Comparison of ENCODE assay signal across 15 cellular contexts in the genomic region with DNA sequence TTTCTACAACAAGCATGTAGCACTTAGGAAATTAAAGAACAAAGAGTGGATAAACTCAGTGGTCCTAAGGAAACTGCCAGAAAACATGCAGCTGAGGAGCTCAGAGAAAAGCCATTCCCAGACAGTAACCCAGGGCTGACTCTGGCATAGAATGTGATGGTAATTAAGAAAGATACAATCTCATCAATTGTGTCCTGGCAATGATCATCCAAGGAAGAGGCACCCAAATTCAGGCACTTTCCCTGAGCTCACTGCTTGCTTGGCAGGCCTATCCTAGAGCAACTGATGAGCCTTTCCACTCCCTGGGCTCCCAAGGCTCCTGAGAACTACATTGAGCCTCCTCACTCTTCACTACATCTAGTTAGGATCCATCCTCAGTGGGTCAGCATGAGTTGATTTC. TPM values are rescaled to one million over a fixed set of nuclear protein-coding genes. Genes with fewer than 3 reads are reported as not detected.
DNase-seq lines count a peak whose midpoint lies in the region; ATAC-seq and TF ChIP-seq lines count a peak whose summit lies in the region.
"Had no signal": no experiment of that assay in that cellular context is flagged by ENCODE, and none has a peak within 500 bp of the region (broad histone marks: within the 10 kb centered on the region; RNA-seq: fewer than 3 reads in every experiment).

No MANE protein-coding gene starts in this region.

- H2AFZ ChIP-seq in IMR-90 (replicated peaks; ENCODE audit: low read length, poor library complexity) = no peak overlapping the region
- H2AFZ ChIP-seq: GM23248 had no signal

- H2BK5ac ChIP-seq in IMR-90 (ENCODE audit: low read depth, low read length, poor library complexity, severe bottlenecking) = peak overlapping the region; percentile 7

- in situ Hi-C loops in IMR-90 (cut with MboI; ENCODE audit: low sequenced_read_pairs) = no loop called here

- CTCF ChIA-PET in IMR-90 (lab: Yijun Ruan, JAX) (no interaction called here), MCF 10A (lab: Yijun Ruan, JAX) (interaction anchor here (0.5 to 2.0 kb wide), 6 partner anchors 9 to 641 kb away, joined by 3 to 5 read pairs (median 3); no protein-coding TSS in a partner anchor)

- no TSS peak for BruUV-seq in IMR-90 (replicated peaks; lab: Mats Ljungman, UMichigan)
- BruUV-seq in MCF 10A (replicated peaks; lab: Mats Ljungman, UMichigan) = no TSS peak

- dilution Hi-C loops in IMR-90 (cut with HindIII; ENCODE audit: low sequenced_read_pairs, unreplicated experiment) = no loop called here

- no peak overlapping the region for H3K4me3 ChIP-seq in IMR-90 (ENCODE audit: insufficient read depth, low read depth, low read length)
- H3K4me3 ChIP-seq: A549, GM23248 had no signal

- POLR2A ChIA-PET in IMR-90 (lab: Charles Lee; ENCODE audit: unreplicated experiment) = no interaction called here
- POLR2A ChIA-PET in MCF 10A (lab: Yijun Ruan, JAX) = interaction anchor here (2.0 to 7.9 kb wide), 2 partner anchors 8 to 17 kb away, joined by 15 to 47 read pairs; partner anchors contain the start of gene EIF2S2

- no peak for DNase-seq in activated naive CD8-positive, alpha-beta T cell treated with anti-CD3 and anti-CD28 coated beads for 36 hours
- no peak for DNase-seq in IMR-90
- DNase-seq in activated naive CD4-positive, alpha-beta T cell (lab: John Stamatoyannopoulos, UW) = no peak
- DNase-seq in NCI-H1930 (lab: John Stamatoyannopoulos, UW) = no peak
- no peak for DNase-seq in MCF 10A (ENCODE audit: unreplicated experiment)
- DNase-seq: BE2C; CD8-positive, alpha-beta memory T cell; GF-D8; GM23248 had no signal

- H3K27ac ChIP-seq in IMR-90 (ENCODE audit: insufficient read depth, low read length) = peak overlapping the region; percentile 7; the same call in 1 of the 2 replicates
- H3K27ac ChIP-seq: A549, C4-2B, GM23248, HL-60 had no signal

- H2AK9ac ChIP-seq in IMR-90 (replicated peaks; ENCODE audit: low read depth, low read length, poor library complexity) = no peak overlapping the region

- no peak overlapping the region for H2BK20ac ChIP-seq in IMR-90 (ENCODE audit: low read depth, low read length)

- peaks cover 65% of the 10 kb centered on the region for H3K36me3 ChIP-seq in IMR-90 (ENCODE audit: control insufficient read depth, insufficient read depth, low read length)

- no peak for TF ChIP-seq RAD21 in IMR-90 (IDR thresholded peaks at IDR 0.05; ENCODE audit: low read length)

- no peak overlapping the region for H3K56ac ChIP-seq in IMR-90 (ENCODE audit: extremely low read depth, insufficient read depth, low read length)

- no peak overlapping the region for H3K4me3 Mint-ChIP-seq in activated naive CD8-positive, alpha-beta T cell
- H3K4me3 Mint-ChIP-seq in activated naive CD8-positive, alpha-beta T cell treated with anti-CD3 and anti-CD28 coated beads for 36 hours = no peak overlapping the region
- H3K4me3 Mint-ChIP-seq in activated T-helper 17 cell treated with anti-CD3 and anti-CD28 coated beads, Interleukin-2, amount 50 U/mL, for 72 hours = no peak overlapping the region
- no peak overlapping the region for H3K4me3 Mint-ChIP-seq in MCF 10A (ENCODE audit: unreplicated experiment)
- H3K4me3 Mint-ChIP-seq: CD8-positive, alpha-beta memory T cell had no signal

- H3K27me3 ChIP-seq in IMR-90 (ENCODE audit: control insufficient read depth, insufficient read depth, low read length) = no peaks in the 10 kb centered on the region
- H3K27me3 ChIP-seq: BE2C had no signal

- H3K23ac ChIP-seq in IMR-90 (ENCODE audit: low read depth, low read length) = no peak overlapping the region

- no peak overlapping the region for H3K9ac ChIP-seq in IMR-90 (ENCODE audit: low read depth, low read length)
- H3K9ac ChIP-seq: GM23248 had no signal

- H3K14ac ChIP-seq in IMR-90 (replicated peaks; ENCODE audit: low read depth, low read length) = no peak overlapping the region

- H3K79me1 ChIP-seq in IMR-90 (ENCODE audit: low read depth in 1 of 2, low read length in 2 of 2) = peaks cover 32 to 57% of the 10 kb centered on the region in 2 experiments

- peak overlapping the region; percentile 46 for H3K27ac Mint-ChIP-seq in activated naive CD8-positive, alpha-beta T cell
- H3K27ac Mint-ChIP-seq in activated naive CD8-positive, alpha-beta T cell treated with anti-CD3 and anti-CD28 coated beads for 36 hours = no peak overlapping the region
- peak overlapping the region; percentile 33 for H3K27ac Mint-ChIP-seq in activated T-helper 17 cell treated with anti-CD3 and anti-CD28 coated beads, Interleukin-2, amount 50 U/mL, for 72 hours
- H3K27ac Mint-ChIP-seq in MCF 10A (ENCODE audit: low read depth, unreplicated experiment) = no peak overlapping the region

- no peak overlapping the region for H2AK5ac ChIP-seq in IMR-90 (ENCODE audit: low read depth, low read length)

- no peaks in the 10 kb centered on the region for H3K9me3 Mint-ChIP-seq in activated naive CD8-positive, alpha-beta T cell (ENCODE audit: low read depth)
- no peaks in the 10 kb centered on the region for H3K9me3 Mint-ChIP-seq in activated naive CD8-positive, alpha-beta T cell treated with anti-CD3 and anti-CD28 coated beads for 36 hours
- no peaks in the 10 kb centered on the region for H3K9me3 Mint-ChIP-seq in activated T-helper 17 cell treated with anti-CD3 and anti-CD28 coated beads, Interleukin-2, amount 50 U/mL, for 72 hours
- H3K9me3 Mint-ChIP-seq in MCF 10A (ENCODE audit: unreplicated experiment) = no peaks in the 10 kb centered on the region
- H3K9me3 Mint-ChIP-seq: CD8-positive, alpha-beta memory T cell had no signal

- ATAC-seq in IMR-90 (ENCODE audit: low read depth) = no peak
- no peak for ATAC-seq in activated T-helper 17 cell treated with anti-CD3 and anti-CD28 coated beads, Interleukin-2, amount 50 U/mL, for 72 hours (replicated peaks)
- ATAC-seq: A549 had no signal

- no peak for TF ChIP-seq POLR2A in IMR-90 (IDR thresholded peaks at IDR 0.05; ENCODE audit: low read depth, low read length)

- H4K5ac ChIP-seq in IMR-90 (ENCODE audit: low read depth, low read length) = no peak overlapping the region

- H4K91ac ChIP-seq in IMR-90 (ENCODE audit: insufficient read depth, low read depth, low read length) = no peak overlapping the region

- no peak overlapping the region for H2BK15ac ChIP-seq in IMR-90 (ENCODE audit: low read depth, low read length)

- no peak overlapping the region for H4K8ac ChIP-seq in IMR-90 (ENCODE audit: low read depth in 2 of 2, low read length in 2 of 2)

- intact Hi-C loops in IMR-90 (cut with micrococcal nuclease) = no loop called here
- intact Hi-C loops in MCF 10A (cut with micrococcal nuclease) = no loop called here

- H2BK120ac ChIP-seq in IMR-90 (ENCODE audit: low read depth, low read length) = no peak overlapping the region

- no peak overlapping the region for H3K18ac ChIP-seq in IMR-90 (ENCODE audit: low read depth, low read length)

- peaks cover 2% of the 10 kb centered on the region for H3K36me3 Mint-ChIP-seq in activated naive CD8-positive, alpha-beta T cell
- peaks cover 55% of the 10 kb centered on the region for H3K36me3 Mint-ChIP-seq in activated naive CD8-positive, alpha-beta T cell treated with anti-CD3 and anti-CD28 coated beads for 36 hours
- peaks cover 99% of the 10 kb centered on the region for H3K36me3 Mint-ChIP-seq in activated T-helper 17 cell treated with anti-CD3 and anti-CD28 coated beads, Interleukin-2, amount 50 U/mL, for 72 hours (ENCODE audit: low read depth)
- H3K36me3 Mint-ChIP-seq in MCF 10A (ENCODE audit: insufficient read depth, unreplicated experiment) = peaks cover 94% of the 10 kb centered on the region

- H3K9me1 ChIP-seq in IMR-90 (ENCODE audit: insufficient read depth, low read length) = peaks cover 12% of the 10 kb centered on the region; the same call in 1 of the 2 replicates

- no peak for TF ChIP-seq CTCF in IMR-90 (conservative IDR thresholded peaks at IDR 0.05; ENCODE audit: low read depth, low read length)
- no peak for TF ChIP-seq CTCF in MCF 10A (IDR thresholded peaks at IDR 0.05; ENCODE audit: unreplicated experiment)

- peaks cover 72% of the 10 kb centered on the region for H4K20me1 ChIP-seq in IMR-90 (ENCODE audit: insufficient read depth, low read length)

- peaks cover 10% of the 10 kb centered on the region for H3K4me1 Mint-ChIP-seq in activated naive CD8-positive, alpha-beta T cell (ENCODE audit: low read depth)
- H3K4me1 Mint-ChIP-seq in activated naive CD8-positive, alpha-beta T cell treated with anti-CD3 and anti-CD28 coated beads for 36 hours = peaks cover 14% of the 10 kb centered on the region
- peaks cover 7% of the 10 kb centered on the region for H3K4me1 Mint-ChIP-seq in activated T-helper 17 cell treated with anti-CD3 and anti-CD28 coated beads, Interleukin-2, amount 50 U/mL, for 72 hours
- no peaks in the 10 kb centered on the region for H3K4me1 Mint-ChIP-seq in MCF 10A (ENCODE audit: insufficient read depth, unreplicated experiment)

- no peak overlapping the region for H3K4me2 ChIP-seq in IMR-90 (ENCODE audit: low read depth, low read length)
- H3K4me2 ChIP-seq: A549 had no signal

- H3K9me3 ChIP-seq in IMR-90 (ENCODE audit: control insufficient read depth, insufficient read depth, low read length) = no peaks in the 10 kb centered on the region
- H3K9me3 ChIP-seq: A549, BE2C, Caco-2 had no signal

- peaks cover 2% of the 10 kb centered on the region for H3K4me1 ChIP-seq in IMR-90 (ENCODE audit: control insufficient read depth, insufficient read depth, low read length)
- H3K4me1 ChIP-seq: BE2C, Caco-2 had no signal

- no peaks in the 10 kb centered on the region for H3K27me3 Mint-ChIP-seq in activated naive CD8-positive, alpha-beta T cell
- H3K27me3 Mint-ChIP-seq in activated naive CD8-positive, alpha-beta T cell treated with anti-CD3 and anti-CD28 coated beads for 36 hours = no peaks in the 10 kb centered on the region
- no peaks in the 10 kb centered on the region for H3K27me3 Mint-ChIP-seq in activated T-helper 17 cell treated with anti-CD3 and anti-CD28 coated beads, Interleukin-2, amount 50 U/mL, for 72 hours
- no peaks in the 10 kb centered on the region for H3K27me3 Mint-ChIP-seq in MCF 10A (ENCODE audit: insufficient read depth, unreplicated experiment)
- H3K27me3 Mint-ChIP-seq: CD8-positive, alpha-beta memory T cell had no signal

- no peak overlapping the region for H3K4ac ChIP-seq in IMR-90 (ENCODE audit: low read depth, low read length)

TF ChIP-seq in IMR-90, 13 proteins besides CTCF, POLR2A, EP300 and RAD21 (continues in another document):
- TF ChIP-seq CEBPB (IDR thresholded peaks at IDR 0.05; ENCODE audit: low read depth, low read length) = no peak
- TF ChIP-seq MXI1 (IDR thresholded peaks at IDR 0.05; ENCODE audit: borderline replicate concordance, low read depth, low read length) = no peak

RNA-seq across cellular contexts. Expression of gene EIF2S2, which starts 16.2 kb away (rescaled TPM):
- total RNA-seq in activated naive CD8-positive, alpha-beta T cell treated with anti-CD3 and anti-CD28 coated beads for 36 hours = 100 to 1,000 TPM; 177 to 179 TPM
- total RNA-seq in IMR-90 (2012; rRNA removed) = 66.9 and 84.7 TPM in 2 replicates
- 56.7 and 61.7 TPM in 2 replicates for polyA plus RNA-seq in IMR-90 (2012; rRNA removed)
- 16.0 and 24.6 TPM in 2 replicates for polyA plus RNA-seq in IMR-90 (2012; cell fraction: cytosol; rRNA removed)
- polyA plus RNA-seq in IMR-90 (2012; cell fraction: nucleus; rRNA removed; ENCODE audit: low replicate concordance) = 3.4 and 29.4 TPM in 2 replicates
- total RNA-seq in activated T-helper 17 cell treated with anti-CD3 and anti-CD28 coated beads, Interleukin-2, amount 50 U/mL, for 72 hours = 100 to 1,000 TPM in 1 of 2 donors, 10 to 100 TPM in 1; 64.0 to 107 TPM
- total RNA-seq in MCF 10A (2022) = 151 and 191 TPM in 2 replicates

Comparison
In these comparisons a context has a peak if more than half of its experiments do, and no peak if none do; other contexts are left out.
1. H3K27ac Mint-ChIP-seq: peak in activated naive CD8-positive, alpha-beta T cell (single experiment) and activated T-helper 17 cell treated with anti-CD3 and anti-CD28 coated beads, Interleukin-2, amount 50 U/mL, for 72 hours (single experiment); none in activated naive CD8-positive, alpha-beta T cell treated with anti-CD3 and anti-CD28 coated beads for 36 hours (single experiment) and MCF 10A (single experiment).